In the genomic region with DNA sequence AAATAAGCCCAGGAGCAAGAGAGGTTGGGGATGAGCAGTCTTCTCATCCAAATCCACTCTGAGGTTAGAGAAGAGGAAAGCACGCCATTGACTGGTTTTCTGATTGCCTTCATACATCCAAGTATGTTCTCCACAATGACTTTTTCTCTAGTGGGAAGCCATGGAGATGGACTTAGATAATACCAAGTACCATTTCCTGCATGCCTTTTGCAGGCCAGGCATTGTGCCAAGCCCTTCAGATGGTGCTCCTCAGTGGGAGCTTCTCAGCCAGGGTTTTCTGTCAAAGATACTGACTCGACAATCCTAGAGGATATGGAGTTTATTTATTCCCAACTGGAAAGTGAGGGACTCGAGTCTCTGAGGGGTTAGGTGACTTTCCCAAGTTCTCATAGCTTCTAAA, we compare ENCODE assay signal across 16 cellular contexts.
A peak's percentile ranks its signal among the peaks of the same experiment; 100 is the strongest.
DNase-seq lines count a peak whose midpoint lies in the region; ATAC-seq, FAIRE-seq and TF ChIP-seq lines count a peak whose summit lies in the region.
"Had no signal": no experiment of that assay in that cellular context is flagged by ENCODE, and none has a peak within 500 bp of the region (broad histone marks: within the 10 kb centered on the region; RNA-seq: fewer than 3 reads in every experiment).

No MANE protein-coding gene starts in this region.

- no peaks in the 10 kb centered on the region for H4K20me1 ChIP-seq in GM23248 (ENCODE audit: insufficient read depth)

- no peaks in the 10 kb centered on the region for H3K79me2 ChIP-seq in GM23248 (ENCODE audit: insufficient read depth)

- no peak overlapping the region for H3K4me2 ChIP-seq in A549
- no peak overlapping the region for H3K4me2 ChIP-seq in GM23248 (ENCODE audit: unreplicated experiment)

- in situ Hi-C loops in GM23248 (cut with MboI): no loop called here

- TF ChIP-seq CTCF in A549 (IDR thresholded peaks at IDR 0.05): no peak

- peaks cover 26% of the 10 kb centered on the region for H3F3A ChIP-seq in GM23248 (ENCODE audit: insufficient read depth)

- H3K4me3 ChIP-seq in A549: no peak overlapping the region
- no peak overlapping the region for H3K4me3 ChIP-seq in GM23248
- H3K4me3 ChIP-seq: esophagus squamous epithelium, uterus had no signal

- H3K36me3 ChIP-seq in GM23248 (ENCODE audit: low read depth): no peaks in the 10 kb centered on the region
- H3K36me3 ChIP-seq: BE2C, esophagus squamous epithelium, uterus had no signal

- H3K27ac ChIP-seq in A549 (peak overlapping the region; percentile 86 to 89), GM23248 (no peak overlapping the region)

- POLR2A ChIA-PET in A549 (lab: Yijun Ruan, JAX): interaction anchor here (1.4 kb wide), 1 partner anchor 116 kb away, joined by 4 read pairs; no protein-coding TSS in a partner anchor

- WGBS in A549 (ENCODE audit: missing lambda C conversion rate): 94% methylated on average over 3 of the region's 3 CpGs
- WGBS in GM23248 (ENCODE audit: low coverage in 1 of 2, low lambda C conversion rate in 2 of 2, missing lambda C conversion rate in 2 of 2), 2 experiments: 78 to 88% methylated on average over 3 of the region's 3 CpGs

- no peaks in the 10 kb centered on the region for H3K9me2 ChIP-seq in GM23248 (ENCODE audit: insufficient read depth)

- no peak for TF ChIP-seq EP300 in A549 (IDR thresholded peaks at IDR 0.05)

- FAIRE-seq in A549 (lab: Jason Lieb, UNC): no peak
- FAIRE-seq: GM19239, H54, TTC549 had no signal

- no peaks in the 10 kb centered on the region for H3K27me3 ChIP-seq in GM23248 (replicated peaks; ENCODE audit: insufficient read depth)
- H3K27me3 ChIP-seq: BE2C, esophagus squamous epithelium, uterus had no signal

- H3K4me1 ChIP-seq in A549 (peaks cover 41% of the 10 kb centered on the region), GM23248 (ENCODE audit: insufficient read depth) (peaks cover 38% of the 10 kb centered on the region)
- H3K4me1 ChIP-seq: BE2C, uterus had no signal

- H3K9me3 ChIP-seq in A549 (no peaks in the 10 kb centered on the region), GM23248 (ENCODE audit: low read depth) (no peaks in the 10 kb centered on the region)
- H3K9me3 ChIP-seq: BE2C, esophagus squamous epithelium, uterus had no signal

- no peak overlapping the region for H3K9ac ChIP-seq in GM23248

- TF ChIP-seq POLR2A in A549 (IDR thresholded peaks at IDR 0.05; ENCODE audit: low read length): no peak

- H2AFZ ChIP-seq in GM23248: no peak overlapping the region

- no peak for TF ChIP-seq RAD21 in A549 (conservative IDR thresholded peaks at IDR 0.05 in 1 of 2, IDR thresholded peaks at IDR 0.05 in 1 of 2)

- no peak for DNase-seq in A549 (ENCODE audit: low read depth in 1 of 2, low spot score in 1 of 2)
- DNase-seq in GM23248: peak; percentile 42
- DNase-seq in foreskin melanocyte: peak; percentile 51
- DNase-seq in activated CD8-positive, alpha-beta memory T cell treated with anti-CD3 and anti-CD28 coated beads for 24 hours: no peak
- no peak for DNase-seq in midbrain (lab: John Stamatoyannopoulos, UW)
- DNase-seq in SKM-1 (lab: John Stamatoyannopoulos, UW; ENCODE audit: unreplicated experiment): no peak
- DNase-seq: BE2C; esophagus squamous epithelium; NCI-H524 treated with DMSO at 0.1 percent for 48 hours; stimulated activated CD4-positive, alpha-beta T cell treated with anti-CD3 and anti-CD28 coated beads, Interleukin-1b, Interleukin-23, amount 100 ng/mL, for 48 hours; uterus had no signal

- CTCF ChIA-PET in A549 (lab: Yijun Ruan, JAX): interaction anchor here (0.6 to 1.3 kb wide), 4 partner anchors 55 to 326 kb away, joined by 3 read pairs; no protein-coding TSS in a partner anchor

- ATAC-seq in A549 (no peak), SK-N-SH treated with all-trans-retinoic acid at 6 μM for 48 hours (0 out of 3 replicates have a peak, but pooled peaks have one; percentile 12), HG03521 (IDR thresholded peaks at IDR 0.05; ENCODE audit: unreplicated experiment) (no peak)

TF ChIP-seq in A549, 52 proteins besides CTCF, POLR2A, EP300 and RAD21 (continues in another document):
- TF ChIP-seq, protein P1, sequence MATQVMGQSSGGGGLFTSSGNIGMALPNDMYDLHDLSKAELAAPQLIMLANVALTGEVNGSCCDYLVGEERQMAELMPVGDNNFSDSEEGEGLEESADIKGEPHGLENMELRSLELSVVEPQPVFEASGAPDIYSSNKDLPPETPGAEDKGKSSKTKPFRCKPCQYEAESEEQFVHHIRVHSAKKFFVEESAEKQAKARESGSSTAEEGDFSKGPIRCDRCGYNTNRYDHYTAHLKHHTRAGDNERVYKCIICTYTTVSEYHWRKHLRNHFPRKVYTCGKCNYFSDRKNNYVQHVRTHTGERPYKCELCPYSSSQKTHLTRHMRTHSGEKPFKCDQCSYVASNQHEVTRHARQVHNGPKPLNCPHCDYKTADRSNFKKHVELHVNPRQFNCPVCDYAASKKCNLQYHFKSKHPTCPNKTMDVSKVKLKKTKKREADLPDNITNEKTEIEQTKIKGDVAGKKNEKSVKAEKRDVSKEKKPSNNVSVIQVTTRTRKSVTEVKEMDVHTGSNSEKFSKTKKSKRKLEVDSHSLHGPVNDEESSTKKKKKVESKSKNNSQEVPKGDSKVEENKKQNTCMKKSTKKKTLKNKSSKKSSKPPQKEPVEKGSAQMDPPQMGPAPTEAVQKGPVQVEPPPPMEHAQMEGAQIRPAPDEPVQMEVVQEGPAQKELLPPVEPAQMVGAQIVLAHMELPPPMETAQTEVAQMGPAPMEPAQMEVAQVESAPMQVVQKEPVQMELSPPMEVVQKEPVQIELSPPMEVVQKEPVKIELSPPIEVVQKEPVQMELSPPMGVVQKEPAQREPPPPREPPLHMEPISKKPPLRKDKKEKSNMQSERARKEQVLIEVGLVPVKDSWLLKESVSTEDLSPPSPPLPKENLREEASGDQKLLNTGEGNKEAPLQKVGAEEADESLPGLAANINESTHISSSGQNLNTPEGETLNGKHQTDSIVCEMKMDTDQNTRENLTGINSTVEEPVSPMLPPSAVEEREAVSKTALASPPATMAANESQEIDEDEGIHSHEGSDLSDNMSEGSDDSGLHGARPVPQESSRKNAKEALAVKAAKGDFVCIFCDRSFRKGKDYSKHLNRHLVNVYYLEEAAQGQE (IDR thresholded peaks at IDR 0.05): no peak
- TF ChIP-seq BHLHE40 (IDR thresholded peaks at IDR 0.05; ENCODE audit: low read depth, low read length) (no peak), ESRRA (IDR thresholded peaks at IDR 0.05; ENCODE audit: borderline replicate concordance, low read length) (no peak), HOXB5 (CRISPR knock-in tag; IDR thresholded peaks at IDR 0.05) (no peak), MYC (IDR thresholded peaks at IDR 0.05; ENCODE audit: borderline replicate concordance, low read length) (no peak), NR3C1 (IDR thresholded peaks at IDR 0.05) (no peak)
- TF ChIP-seq, protein P2, sequence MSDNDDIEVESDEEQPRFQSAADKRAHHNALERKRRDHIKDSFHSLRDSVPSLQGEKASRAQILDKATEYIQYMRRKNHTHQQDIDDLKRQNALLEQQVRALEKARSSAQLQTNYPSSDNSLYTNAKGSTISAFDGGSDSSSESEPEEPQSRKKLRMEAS (IDR thresholded peaks at IDR 0.05): no peak

TF ChIP-seq in SK-N-SH treated with all-trans-retinoic acid at 6 μM for 48 hours, 23 proteins besides CTCF, POLR2A, EP300 and RAD21 (continues in another document):
- TF ChIP-seq ZFP30 (CRISPR knock-in tag; IDR thresholded peaks at IDR 0.05) (no peak), ISL1 (CRISPR knock-in tag; IDR thresholded peaks at IDR 0.05) (no peak), ZNF8 (CRISPR knock-in tag; IDR thresholded peaks at IDR 0.05) (no peak), ARNTL (CRISPR knock-in tag; IDR thresholded peaks at IDR 0.05; ENCODE audit: borderline replicate concordance, low read depth) (no peak), ZNF565 (CRISPR knock-in tag; conservative IDR thresholded peaks at IDR 0.05; ENCODE audit: low read depth) (no peak), BACH2 (CRISPR knock-in tag; IDR thresholded peaks at IDR 0.05; ENCODE audit: borderline replicate concordance) (no peak), SNAI2 (CRISPR knock-in tag; IDR thresholded peaks at IDR 0.05) (no peak), CSDC2 (CRISPR knock-in tag; IDR thresholded peaks at IDR 0.05) (no peak)
- TF ChIP-seq, protein P3, sequence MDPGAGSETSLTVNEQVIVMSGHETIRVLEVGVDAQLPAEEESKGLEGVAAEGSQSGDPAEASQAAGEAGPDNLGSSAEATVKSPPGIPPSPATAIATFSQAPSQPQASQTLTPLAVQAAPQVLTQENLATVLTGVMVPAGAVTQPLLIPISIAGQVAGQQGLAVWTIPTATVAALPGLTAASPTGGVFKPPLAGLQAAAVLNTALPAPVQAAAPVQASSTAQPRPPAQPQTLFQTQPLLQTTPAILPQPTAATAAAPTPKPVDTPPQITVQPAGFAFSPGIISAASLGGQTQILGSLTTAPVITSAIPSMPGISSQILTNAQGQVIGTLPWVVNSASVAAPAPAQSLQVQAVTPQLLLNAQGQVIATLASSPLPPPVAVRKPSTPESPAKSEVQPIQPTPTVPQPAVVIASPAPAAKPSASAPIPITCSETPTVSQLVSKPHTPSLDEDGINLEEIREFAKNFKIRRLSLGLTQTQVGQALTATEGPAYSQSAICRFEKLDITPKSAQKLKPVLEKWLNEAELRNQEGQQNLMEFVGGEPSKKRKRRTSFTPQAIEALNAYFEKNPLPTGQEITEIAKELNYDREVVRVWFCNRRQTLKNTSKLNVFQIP (CRISPR knock-in tag; IDR thresholded peaks at IDR 0.05; ENCODE audit: borderline replicate concordance, low read depth): no peak
- TF ChIP-seq, protein P4, sequence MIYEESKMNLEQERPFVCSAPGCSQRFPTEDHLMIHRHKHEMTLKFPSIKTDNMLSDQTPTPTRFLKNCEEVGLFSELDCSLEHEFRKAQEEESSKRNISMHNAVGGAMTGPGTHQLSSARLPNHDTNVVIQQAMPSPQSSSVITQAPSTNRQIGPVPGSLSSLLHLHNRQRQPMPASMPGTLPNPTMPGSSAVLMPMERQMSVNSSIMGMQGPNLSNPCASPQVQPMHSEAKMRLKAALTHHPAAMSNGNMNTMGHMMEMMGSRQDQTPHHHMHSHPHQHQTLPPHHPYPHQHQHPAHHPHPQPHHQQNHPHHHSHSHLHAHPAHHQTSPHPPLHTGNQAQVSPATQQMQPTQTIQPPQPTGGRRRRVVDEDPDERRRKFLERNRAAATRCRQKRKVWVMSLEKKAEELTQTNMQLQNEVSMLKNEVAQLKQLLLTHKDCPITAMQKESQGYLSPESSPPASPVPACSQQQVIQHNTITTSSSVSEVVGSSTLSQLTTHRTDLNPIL (CRISPR knock-in tag; IDR thresholded peaks at IDR 0.05; ENCODE audit: low read depth): no peak

Comparison
In these comparisons a context has a peak if more than half of its experiments do, and no peak if none do; other contexts are left out.
1. DNase-seq: peak in GM23248 (single experiment) and foreskin melanocyte (single experiment); none in A549 (0 of 2), activated CD8-positive, alpha-beta memory T cell treated with anti-CD3 and anti-CD28 coated beads for 24 hours (single experiment), midbrain (single experiment) and SKM-1 (single experiment).